ENCODE assay signal across 1 cellular context in genomic region chr6:146984251-146984924, GRCh38.
TF ChIP-seq lines count a peak whose summit lies in the region.

No MANE protein-coding gene starts in this region.

TF ChIP-seq in HepG2, 621 proteins besides CTCF, POLR2A, EP300 and RAD21 (continued from another document and continues in another):
- 0 out of 2 replicates have a peak, but pooled peaks have one; percentile 11 for TF ChIP-seq ZNF142 (CRISPR knock-in tag; IDR thresholded peaks at IDR 0.05)
- TF ChIP-seq IKZF4 (CRISPR knock-in tag; IDR thresholded peaks at IDR 0.05; ENCODE audit: borderline replicate concordance, low read depth, not compliant biosample characterization) = no peak
- TF ChIP-seq HNF4A (CRISPR knock-in tag; IDR thresholded peaks at IDR 0.05) = peak; percentile 48; the same call in 1 of the 2 replicates
- TF ChIP-seq NR2C2 (CRISPR knock-in tag; IDR thresholded peaks at IDR 0.05; ENCODE audit: borderline replicate concordance) = no peak
- TF ChIP-seq RAD51 (IDR thresholded peaks at IDR 0.05; ENCODE audit: borderline replicate concordance) = no peak
- no peak for TF ChIP-seq ZNF746 (CRISPR knock-in tag; IDR thresholded peaks at IDR 0.05)
- no peak for TF ChIP-seq ZSCAN12 (CRISPR knock-in tag; IDR thresholded peaks at IDR 0.05)
- no peak for TF ChIP-seq ZBTB49 (CRISPR knock-in tag; IDR thresholded peaks at IDR 0.05; ENCODE audit: borderline replicate concordance)
- no peak for TF ChIP-seq MEIS1 (CRISPR knock-in tag; IDR thresholded peaks at IDR 0.05; ENCODE audit: borderline replicate concordance)
- peak; percentile 41; the same call in 1 of the 2 replicates for TF ChIP-seq PAXIP1 (CRISPR knock-in tag; conservative IDR thresholded peaks at IDR 0.05)
- peak; percentile 56; the same call in 1 of the 2 replicates for TF ChIP-seq ZSCAN31 (CRISPR knock-in tag; IDR thresholded peaks at IDR 0.05; ENCODE audit: low read depth)
- TF ChIP-seq MAX (IDR thresholded peaks at IDR 0.05) = peak; percentile 52; the same call in 1 of the 2 replicates
- no peak for TF ChIP-seq ZBED4 (CRISPR knock-in tag; IDR thresholded peaks at IDR 0.05; ENCODE audit: borderline replicate concordance)
- no peak for TF ChIP-seq ZNF552 (CRISPR knock-in tag; IDR thresholded peaks at IDR 0.05; ENCODE audit: borderline replicate concordance)
- TF ChIP-seq POGZ (CRISPR knock-in tag; IDR thresholded peaks at IDR 0.05) = 0 out of 2 replicates have a peak, but pooled peaks have one; percentile 52
- peak; percentile 58; the same call in 1 of the 2 replicates for TF ChIP-seq ZNF605 (CRISPR knock-in tag; IDR thresholded peaks at IDR 0.05)
- TF ChIP-seq TEAD2 (CRISPR knock-in tag; IDR thresholded peaks at IDR 0.05) = no peak
- TF ChIP-seq CC2D1A (CRISPR knock-in tag; IDR thresholded peaks at IDR 0.05) = no peak
- no peak for TF ChIP-seq ARHGAP35 (CRISPR knock-in tag; IDR thresholded peaks at IDR 0.05; ENCODE audit: borderline replicate concordance)
- TF ChIP-seq GLMP (CRISPR knock-in tag; IDR thresholded peaks at IDR 0.05; ENCODE audit: borderline replicate concordance) = no peak
- TF ChIP-seq ARNTL (CRISPR knock-in tag; IDR thresholded peaks at IDR 0.05) = no peak
- no peak for TF ChIP-seq SRF (IDR thresholded peaks at IDR 0.05; ENCODE audit: low read depth, low read length)
- no peak for TF ChIP-seq NFKB2 (CRISPR knock-in tag; IDR thresholded peaks at IDR 0.05; ENCODE audit: borderline replicate concordance)
- TF ChIP-seq USF2 (IDR thresholded peaks at IDR 0.05; ENCODE audit: low read depth, low read length) = peak; percentile 27; the same call in 1 of the 2 replicates
- no peak for TF ChIP-seq USF2 (CRISPR knock-in tag; IDR thresholded peaks at IDR 0.05; ENCODE audit: borderline replicate concordance)
- TF ChIP-seq ZNF616 (CRISPR knock-in tag; IDR thresholded peaks at IDR 0.05; ENCODE audit: low read depth) = no peak
- TF ChIP-seq ZNF138 (CRISPR knock-in tag; IDR thresholded peaks at IDR 0.05; ENCODE audit: low read depth) = no peak
- peak; percentile 14; the same call in 1 of the 2 replicates for TF ChIP-seq HMG20A (CRISPR knock-in tag; IDR thresholded peaks at IDR 0.05; ENCODE audit: borderline replicate concordance)
- TF ChIP-seq TOPORS (CRISPR knock-in tag; IDR thresholded peaks at IDR 0.05) = no peak
- no peak for TF ChIP-seq RNF2 (conservative IDR thresholded peaks at IDR 0.05; ENCODE audit: low read depth)
- TF ChIP-seq ZNF558 (CRISPR knock-in tag; IDR thresholded peaks at IDR 0.05; ENCODE audit: borderline replicate concordance) = no peak
- peak; percentile 69 for TF ChIP-seq FOXO1 (CRISPR knock-in tag; IDR thresholded peaks at IDR 0.05)
- no peak for TF ChIP-seq ZNF136 (CRISPR knock-in tag; IDR thresholded peaks at IDR 0.05; ENCODE audit: low read depth)
- peak; percentile 70; the same call in 1 of the 2 replicates for TF ChIP-seq HMG20B (CRISPR knock-in tag; conservative IDR thresholded peaks at IDR 0.05)
- no peak for TF ChIP-seq SCMH1 (CRISPR knock-in tag; IDR thresholded peaks at IDR 0.05; ENCODE audit: borderline replicate concordance)
- no peak for TF ChIP-seq TRIM22 (IDR thresholded peaks at IDR 0.05)
- peak; percentile 44; the same call in 1 of the 2 replicates for TF ChIP-seq HNF4G (IDR thresholded peaks at IDR 0.05; ENCODE audit: borderline replicate concordance, low read depth, low read length)
- no peak for TF ChIP-seq HNF4G (CRISPR knock-in tag; IDR thresholded peaks at IDR 0.05; ENCODE audit: borderline replicate concordance, low read depth)
- TF ChIP-seq CBFB (CRISPR knock-in tag; IDR thresholded peaks at IDR 0.05) = no peak; the same call in 1 of the 2 replicates
